14 cellular contexts compared by ENCODE assay signal in the genomic region with DNA sequence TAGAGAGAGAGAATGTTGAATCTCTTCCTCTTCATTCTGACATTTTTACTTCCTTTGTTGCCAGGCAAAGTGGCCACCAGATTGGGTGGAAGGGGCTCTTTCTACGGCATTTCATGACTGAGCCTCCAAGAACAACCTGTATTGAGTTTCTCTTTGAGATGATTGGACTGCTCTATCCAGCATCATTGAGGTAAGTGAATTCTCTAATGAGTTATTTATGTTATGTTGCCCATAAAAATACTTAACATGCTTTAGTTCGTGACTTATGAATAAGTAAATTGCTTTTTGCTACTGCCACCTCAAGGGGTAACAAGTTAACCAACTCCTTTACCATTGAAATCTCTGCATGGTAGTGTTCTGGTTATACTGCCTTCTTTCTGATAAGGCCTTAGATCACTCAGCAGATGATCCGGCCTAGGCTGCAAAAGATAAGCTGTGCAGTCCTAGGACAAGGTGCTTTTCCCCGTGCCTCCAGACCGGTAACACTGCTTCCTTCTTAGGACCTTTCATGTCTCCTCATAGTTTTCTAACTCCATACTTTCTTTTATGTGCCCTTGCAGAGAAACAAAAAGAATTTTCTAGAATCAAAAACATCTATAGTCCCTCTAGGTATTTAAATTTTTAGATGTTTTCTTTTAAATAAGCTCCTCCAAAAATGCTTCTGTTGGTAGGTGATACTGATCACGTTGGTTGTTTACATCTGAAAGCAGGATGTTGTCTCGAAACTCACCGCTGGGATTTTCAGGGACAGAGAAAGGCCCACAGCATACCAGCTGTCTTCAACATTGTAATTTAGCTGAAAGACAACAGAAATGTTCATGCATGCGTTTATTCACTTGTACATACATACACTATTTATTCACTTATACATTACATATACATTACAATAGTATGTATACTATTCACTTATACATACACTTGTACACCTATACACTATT.
A peak's percentile ranks its signal among the peaks of the same experiment; 100 is the strongest.
DNase-seq lines count a peak whose midpoint lies in the region; ATAC-seq, FAIRE-seq and TF ChIP-seq lines count a peak whose summit lies in the region.
"Had no signal": no experiment of that assay in that cellular context is flagged by ENCODE, and none has a peak within 500 bp of the region (broad histone marks: within the 10 kb centered on the region; RNA-seq: fewer than 3 reads in every experiment).

No MANE protein-coding gene starts in this region.

- no peaks in the 10 kb centered on the region for H3K27me3 ChIP-seq in psoas muscle (ENCODE audit: insufficient read depth in 3 of 3, low read length in 2 of 3)
- H3K27me3 ChIP-seq in mesenchymal stem cell (ENCODE audit: control insufficient read depth in 1 of 2, insufficient read depth in 1 of 2, low read length in 2 of 2) = no peaks in the 10 kb centered on the region

- no peaks in the 10 kb centered on the region for H3K4me1 ChIP-seq in psoas muscle
- no peaks in the 10 kb centered on the region for H3K4me1 ChIP-seq in mesenchymal stem cell (ENCODE audit: control insufficient read depth, insufficient read depth, low read depth, low read length)

- WGBS in psoas muscle, 3 donors = 71 to 87% (median 72%) methylated on average over 9 of the region's 9 CpGs
- 56% methylated on average over 7 of the region's 9 CpGs for WGBS in mesenchymal stem cell

- DNase-seq in EH (ENCODE audit: low read depth) (peak; percentile 42), coronary artery (ENCODE audit: low spot score) (no peak), psoas muscle (no peak), NCI-H1092 (lab: John Stamatoyannopoulos, UW) (no peak), mesenchymal stem cell (no peak), activated gamma-delta T cell (lab: John Stamatoyannopoulos, UW) (no peak)
- DNase-seq: ACHN; CD4-positive, alpha-beta T cell; DMS79 treated with DMSO at 0.1 percent for 48 hours; NCI-H1105; NCI-H1694 treated with DMSO at 0.1 percent for 48 hours; NCI-H446 had no signal

- H3K18ac ChIP-seq in mesenchymal stem cell (ENCODE audit: low read depth in 1 of 2, low read length in 2 of 2) = no peak overlapping the region

- H2BK120ac ChIP-seq in mesenchymal stem cell (ENCODE audit: low read depth, low read length) = no peak overlapping the region

- H2AFZ ChIP-seq in mesenchymal stem cell (ENCODE audit: low read depth, low read length) = no peak overlapping the region

- H2AK5ac ChIP-seq in mesenchymal stem cell (ENCODE audit: low read length, severe bottlenecking) = no peak overlapping the region

- H3K36me3 ChIP-seq in psoas muscle (ENCODE audit: insufficient read depth in 1 of 2, low read depth in 1 of 2) (no peaks in the 10 kb centered on the region), mesenchymal stem cell (ENCODE audit: control insufficient read depth in 1 of 2, insufficient read depth in 2 of 2, low read depth in 1 of 2, low read length in 2 of 2) (no peaks in the 10 kb centered on the region)

- H3K4me3 ChIP-seq in coronary artery = peak overlapping the region; percentile 47
- H3K4me3 ChIP-seq in psoas muscle = peak overlapping the region; percentile 10
- H3K4me3 ChIP-seq in mesenchymal stem cell (ENCODE audit: insufficient read depth in 1 of 2, low read depth in 1 of 2, low read length in 2 of 2) = no peak overlapping the region

- H3K4ac ChIP-seq in mesenchymal stem cell (ENCODE audit: low read depth in 1 of 2, low read length in 2 of 2) = no peak overlapping the region

- H3K9ac ChIP-seq in mesenchymal stem cell (ENCODE audit: low read length) = no peak overlapping the region
- H3K9ac ChIP-seq: KMS-11 had no signal

- no peaks in the 10 kb centered on the region for H3K79me1 ChIP-seq in mesenchymal stem cell (replicated peaks; ENCODE audit: low read length, poor library complexity, severe bottlenecking)

- no peak overlapping the region for H2BK5ac ChIP-seq in mesenchymal stem cell (ENCODE audit: low read depth, low read length, poor library complexity, severe bottlenecking)

- no peak overlapping the region for H3K4me2 ChIP-seq in mesenchymal stem cell (ENCODE audit: low read length, poor library complexity, severe bottlenecking)
- H3K4me2 ChIP-seq: KMS-11 had no signal

- no peak overlapping the region for H2BK12ac ChIP-seq in mesenchymal stem cell (ENCODE audit: low read length in 2 of 2)

- intact Hi-C loops in psoas muscle (cut with DNase I) = no loop called here

- H3K14ac ChIP-seq in mesenchymal stem cell (ENCODE audit: low read length in 2 of 2) = no peak overlapping the region

- H4K8ac ChIP-seq in mesenchymal stem cell (ENCODE audit: low read length) = no peak overlapping the region

- FAIRE-seq in G401.6 (lab: Jason Lieb, UNC) = peak; percentile 100

- no peak for TF ChIP-seq CTCF in coronary artery (IDR thresholded peaks at IDR 0.05)
- TF ChIP-seq CTCF in psoas muscle (IDR thresholded peaks at IDR 0.05) = no peak

- H3K27ac ChIP-seq in coronary artery (peak overlapping the region in 1 of 2 donors; percentile 57), psoas muscle (no peak overlapping the region), mesenchymal stem cell (ENCODE audit: low read length, poor library complexity, severe bottlenecking) (no peak overlapping the region)
- H3K27ac ChIP-seq: KMS-11 had no signal

- no peak for ATAC-seq in psoas muscle

- H4K91ac ChIP-seq in mesenchymal stem cell (ENCODE audit: low read length) = no peak overlapping the region

- no peaks in the 10 kb centered on the region for H3K9me3 ChIP-seq in psoas muscle
- H3K9me3 ChIP-seq in mesenchymal stem cell (ENCODE audit: control insufficient read depth, low read length) = no peaks in the 10 kb centered on the region

- H3K23ac ChIP-seq in mesenchymal stem cell (ENCODE audit: low read length in 2 of 2) = no peak overlapping the region

- H2BK15ac ChIP-seq in mesenchymal stem cell (ENCODE audit: low read depth, poor library complexity, severe bottlenecking) = no peak overlapping the region

Comparison
In these comparisons a context has a peak if more than half of its experiments do, and no peak if none do; other contexts are left out.
1. H3K4me3 ChIP-seq: peak in coronary artery (single experiment) and psoas muscle (single experiment); none in mesenchymal stem cell (0 of 2).